In genomic region chr18:46262856-46263255, GRCh38 we compare ENCODE assay signal across 1 cellular context.
TF ChIP-seq lines count a peak whose summit lies in the region.

No MANE protein-coding gene starts in this region.

TF ChIP-seq in GM23338, 12 proteins besides CTCF, POLR2A, EP300 and RAD21 (continued from another document):
- no peak for TF ChIP-seq ZNF462 (CRISPR knock-in tag; IDR thresholded peaks at IDR 0.05)
